7 cellular contexts compared by ENCODE assay signal in genomic region chr4:174378951-174379350, GRCh38.
"Had no signal": no experiment of that assay in that cellular context is flagged by ENCODE, and none has a peak within 500 bp of the region (broad histone marks: within the 10 kb centered on the region; RNA-seq: fewer than 3 reads in every experiment).

No MANE protein-coding gene starts in this region.

- DNase-seq: GDM1, GF-D8 had no signal

- ATAC-seq: GM12878 had no signal

- H3K4me3 ChIP-seq: GM12878 had no signal

- FAIRE-seq: GM12878, GM12891, GM12892, GM18507, GM19239 had no signal
